ENCODE assay signal across 8 cellular contexts in the genomic region with DNA sequence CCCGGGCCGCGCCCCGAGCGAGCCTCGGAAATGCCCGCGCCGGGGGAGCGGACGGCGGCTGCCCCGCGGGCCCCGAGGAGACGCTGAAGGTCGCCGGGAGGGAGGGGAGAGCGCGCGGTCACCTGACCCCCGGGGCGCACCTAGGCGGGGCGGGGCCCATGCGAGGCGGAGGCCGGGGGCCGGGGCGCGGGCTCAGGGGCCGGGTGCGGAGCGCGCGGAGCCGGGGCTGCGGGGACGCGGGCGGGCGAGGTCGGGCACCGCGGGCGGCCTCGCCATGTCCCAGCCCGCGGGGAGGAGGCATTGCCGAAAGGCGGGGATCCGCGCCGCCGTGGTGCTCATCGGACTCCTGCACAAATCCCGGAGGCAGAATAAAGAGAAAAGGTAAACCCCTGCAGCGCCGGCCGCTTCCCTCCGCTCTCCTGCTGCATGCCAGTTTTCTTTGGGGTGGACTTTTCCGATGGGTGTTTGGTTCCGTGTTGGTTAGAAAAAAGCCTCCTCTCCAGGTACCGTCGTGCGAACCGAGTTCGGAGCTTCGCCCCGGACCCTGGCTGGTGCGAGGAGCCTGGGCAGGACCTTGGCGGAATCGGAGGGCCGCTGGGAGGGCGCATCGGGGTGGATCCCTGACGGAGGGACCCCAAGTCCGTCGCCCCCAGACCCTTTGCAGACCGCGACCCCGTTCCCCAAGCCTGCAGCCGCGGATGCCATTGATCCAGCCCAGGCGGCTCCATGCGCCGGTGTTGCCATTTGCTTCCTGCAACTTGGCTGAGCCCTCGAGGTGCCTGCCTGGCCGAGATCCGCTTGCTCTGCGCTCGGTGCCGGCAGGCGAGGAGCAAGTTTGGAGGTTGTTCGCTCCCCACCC. TPM values are rescaled to one million over a fixed set of nuclear protein-coding genes. Genes with fewer than 3 reads are reported as not detected.
DNase-seq lines count a peak whose midpoint lies in the region; ATAC-seq and TF ChIP-seq lines count a peak whose summit lies in the region.

No MANE protein-coding gene starts in this region.

- no peaks in the 10 kb centered on the region for H3K9me3 ChIP-seq in stomach smooth muscle (ENCODE audit: control insufficient read depth in 2 of 2, low read length in 2 of 2)

- ATAC-seq in left colon = peak; percentile 51
- ATAC-seq in GM18511 (IDR thresholded peaks at IDR 0.05; ENCODE audit: unreplicated experiment) = no peak

- H3K9me3 Mint-ChIP-seq in brain = peaks cover 0 to 14% (median 2%) of the 10 kb centered on the region in 5 experiments

- peaks cover 12% of the 10 kb centered on the region for H3K4me1 Mint-ChIP-seq in brain

- peak overlapping the region; percentile 82 to 91 (median 85) for H3K4me3 Mint-ChIP-seq in brain

- H3K27me3 ChIP-seq in stomach smooth muscle (ENCODE audit: control insufficient read depth in 1 of 2, insufficient read depth in 2 of 2, low read length in 2 of 2) = peaks cover 2 to 4% of the 10 kb centered on the region in 2 donors

- no peaks in the 10 kb centered on the region for H3K36me3 ChIP-seq in stomach smooth muscle (ENCODE audit: control insufficient read depth in 2 of 2, insufficient read depth in 2 of 2, low read length in 2 of 2)

- H3K9ac ChIP-seq in stomach smooth muscle (ENCODE audit: low read length in 2 of 2) = peak overlapping the region; percentile 57 to 66

- H3K27me3 Mint-ChIP-seq in brain = peaks cover 88% of the 10 kb centered on the region

- intact Hi-C loops in left colon (cut with DNase I, micrococcal nuclease) = no loop called here

- peak overlapping the region in 1 of 5 experiments; percentile 48 for H3K27ac Mint-ChIP-seq in brain

- no peak for TF ChIP-seq CTCF in brain (conservative IDR thresholded peaks at IDR 0.05)

- H3K27ac ChIP-seq in stomach smooth muscle (ENCODE audit: low read length) = no peak overlapping the region

- no peaks in the 10 kb centered on the region for H3K36me3 Mint-ChIP-seq in brain

- H3K4me3 ChIP-seq in stomach smooth muscle (ENCODE audit: low read length in 2 of 2) = peak overlapping the region; percentile 71 to 79

- H3K4me1 ChIP-seq in stomach smooth muscle (ENCODE audit: control insufficient read depth, insufficient read depth, low read length) = peaks cover 17% of the 10 kb centered on the region

- peak; percentile 51 for DNase-seq in EH (ENCODE audit: low read depth)
- peak; percentile 1 for DNase-seq in NCI-H345 treated with DMSO at 0.1 percent for 48 hours (lab: John Stamatoyannopoulos, UW; ENCODE audit: unreplicated experiment)
- DNase-seq in left colon = peak; percentile 40 to 43
- DNase-seq in NK-92 treated with Interleukin-12 subunit alpha and Interleukin-12 subunit beta, amount 100 ng/mL, for 24 hours (lab: John Stamatoyannopoulos, UW) = no peak
- no peak for DNase-seq in COR-L47 (lab: John Stamatoyannopoulos, UW)

RNA-seq across cellular contexts. Expression of a gene that starts 57.7 kb away (rescaled TPM):
- 30.9 TPM for polyA plus RNA-seq in brain (ENCODE audit: insufficient read depth, low read depth, low replicate concordance)
- 10 to 100 TPM; 40.8 to 55.2 TPM for total RNA-seq in left colon

Comparison
In these comparisons a context has a peak if more than half of its experiments do, and no peak if none do; other contexts are left out.
1. DNase-seq: peak in EH (single experiment), NCI-H345 treated with DMSO at 0.1 percent for 48 hours (single experiment) and left colon (2 of 2); none in NK-92 treated with Interleukin-12 subunit alpha and Interleukin-12 subunit beta, amount 100 ng/mL, for 24 hours (single experiment) and COR-L47 (single experiment).